Comparison of ENCODE assay signal across 16 cellular contexts in genomic region chr16:31130899-31131298, GRCh38. TPM values are rescaled to one million over a fixed set of nuclear protein-coding genes. Genes with fewer than 3 reads are reported as not detected.
DNase-seq lines count a peak whose midpoint lies in the region; TF ChIP-seq lines count a peak whose summit lies in the region.
"Had no signal": no experiment of that assay in that cellular context is flagged by ENCODE, and none has a peak within 500 bp of the region (broad histone marks: within the 10 kb centered on the region; RNA-seq: fewer than 3 reads in every experiment).

No MANE protein-coding gene starts in this region.

- peaks cover 18% of the 10 kb centered on the region for H3K36me3 Mint-ChIP-seq in progenitor cell of endocrine pancreas (ENCODE audit: insufficient read depth)

- H3K4me2 ChIP-seq in PC-9 (peak overlapping the region; percentile 61), MM.1S (ENCODE audit: low read depth, low read length) (no peak overlapping the region)

- H3K27ac ChIP-seq in PC-9: peak overlapping the region; percentile 91
- H3K27ac ChIP-seq in iPS-20b (ENCODE audit: low read length): no peak overlapping the region
- H3K27ac ChIP-seq in substantia nigra (ENCODE audit: low read depth, low read length, poor library complexity, severe bottlenecking): no peak overlapping the region
- H3K27ac ChIP-seq in coronary artery: peak overlapping the region in 1 of 2 donors; percentile 85
- no peak overlapping the region for H3K27ac ChIP-seq in MM.1S (ENCODE audit: low read length)

- POLR2A ChIA-PET in PC-9 (lab: Charles Lee; ENCODE audit: unreplicated experiment): interaction anchor here (0.6 to 1.8 kb wide), 8 partner anchors 10 to 330 kb away, joined by 3 to 22 read pairs (median 6); partner anchors contain the start of genes FUS and KAT8

- DNase-seq in DMS53 treated with DMSO at 0.1 percent for 48 hours (lab: John Stamatoyannopoulos, UW; ENCODE audit: unreplicated experiment) (peak; percentile 84), PC-9 (peak; percentile 94 to 98), progenitor cell of endocrine pancreas (ENCODE audit: low spot score, unreplicated experiment) (peak; percentile 53), substantia nigra (lab: John Stamatoyannopoulos, UW) (no peak), coronary artery (ENCODE audit: low spot score) (no peak), MM.1S (no peak)
- DNase-seq in activated CD8-positive, alpha-beta memory T cell treated with anti-CD3 and anti-CD28 coated beads, Interleukin-2, amount 50 U/mL, for 4 hours: no peak
- DNase-seq: activated T-cell treated with anti-CD3 and anti-CD28 coated beads for 4 hours; amniotic stem cell; effector memory CD8-positive, alpha-beta T cell; naive B cell had no signal

- H3K4me3 ChIP-seq in PC-9 (no peak overlapping the region), iPS-20b (ENCODE audit: low read length) (no peak overlapping the region), coronary artery (no peak overlapping the region), MM.1S (ENCODE audit: low read length) (no peak overlapping the region)

- H3K79me2 ChIP-seq in PC-9 (ENCODE audit: low read depth) (peaks cover 12% of the 10 kb centered on the region), MM.1S (ENCODE audit: low read length) (no peaks in the 10 kb centered on the region)

- H2AFZ ChIP-seq in PC-9 (no peak overlapping the region), MM.1S (ENCODE audit: low read length) (no peak overlapping the region)

- intact Hi-C loops in PC-9 (cut with micrococcal nuclease; ENCODE audit: unreplicated experiment): loop anchor here (1.0 to 2.0 kb wide), 3 partner anchors 8 to 19 kb away; partner anchors contain the start of genes KAT8 and PRSS36

- H3K9ac ChIP-seq in iPS-20b (ENCODE audit: low read depth, low read length) (peak overlapping the region; percentile 58), MM.1S (ENCODE audit: low read length) (no peak overlapping the region)

- TF ChIP-seq CTCF in PC-9 (conservative IDR thresholded peaks at IDR 0.05) (no peak), progenitor cell of endocrine pancreas (IDR thresholded peaks at IDR 0.05; ENCODE audit: unreplicated experiment) (no peak), coronary artery (IDR thresholded peaks at IDR 0.05) (no peak), MM.1S (IDR thresholded peaks at IDR 0.05; ENCODE audit: low read length) (no peak)

- H3K9me2 ChIP-seq in PC-9 (ENCODE audit: insufficient read depth): no peaks in the 10 kb centered on the region
- H3K9me2 ChIP-seq in MM.1S (replicated peaks; ENCODE audit: insufficient read depth, low read length): no peaks in the 10 kb centered on the region

- CTCF ChIA-PET in PC-9 (lab: Charles Lee): interaction anchor here (0.5 to 2.0 kb wide), 4 partner anchors 12 to 313 kb away, joined by 3 to 32 read pairs (median 5); partner anchors contain the start of gene SETD1A

- H3K9me3 Mint-ChIP-seq in progenitor cell of endocrine pancreas (ENCODE audit: low read depth): no peaks in the 10 kb centered on the region
- H3K9me3 Mint-ChIP-seq: effector memory CD8-positive, alpha-beta T cell; naive B cell had no signal

- H3K9me3 ChIP-seq in PC-9 (ENCODE audit: insufficient read depth, low read depth) (no peaks in the 10 kb centered on the region), iPS-20b (ENCODE audit: insufficient read depth, low read depth, low read length) (no peaks in the 10 kb centered on the region), MM.1S (replicated peaks; ENCODE audit: insufficient read depth, low read length) (no peaks in the 10 kb centered on the region)

- peak overlapping the region; percentile 44 for H3K4me3 Mint-ChIP-seq in progenitor cell of endocrine pancreas (ENCODE audit: low read depth)
- H3K4me3 Mint-ChIP-seq: effector memory CD8-positive, alpha-beta T cell had no signal

- H3K36me3 ChIP-seq in PC-9 (ENCODE audit: low read depth) (no peaks in the 10 kb centered on the region; the same call in 1 of the 2 replicates), iPS-20b (ENCODE audit: insufficient read depth, low read depth, low read length) (peaks cover 40% of the 10 kb centered on the region), MM.1S (replicated peaks; ENCODE audit: insufficient read depth, low read length) (no peaks in the 10 kb centered on the region)

- H3K27ac Mint-ChIP-seq in progenitor cell of endocrine pancreas: peak overlapping the region; percentile 98
- H3K27ac Mint-ChIP-seq: effector memory CD8-positive, alpha-beta T cell; naive B cell had no signal

- no TSS peak for BruUV-seq in PC-9 (replicated peaks; lab: Mats Ljungman, UMichigan)

- H4K20me1 ChIP-seq in PC-9 (ENCODE audit: insufficient read depth) (no peaks in the 10 kb centered on the region), MM.1S (ENCODE audit: insufficient read depth, low read length) (no peaks in the 10 kb centered on the region)

- H3K4me1 ChIP-seq in PC-9 (replicated peaks; ENCODE audit: insufficient read depth) (peaks cover 70% of the 10 kb centered on the region), iPS-20b (ENCODE audit: insufficient read depth, low read length) (peaks cover 25% of the 10 kb centered on the region), MM.1S (ENCODE audit: low read length) (no peaks in the 10 kb centered on the region)

- H3K27me3 Mint-ChIP-seq in progenitor cell of endocrine pancreas: no peaks in the 10 kb centered on the region
- H3K27me3 Mint-ChIP-seq: effector memory CD8-positive, alpha-beta T cell; naive B cell had no signal

- H3K27me3 ChIP-seq in PC-9 (ENCODE audit: insufficient read depth, low read depth) (no peaks in the 10 kb centered on the region), iPS-20b (ENCODE audit: insufficient read depth, low read length) (no peaks in the 10 kb centered on the region), MM.1S (replicated peaks; ENCODE audit: insufficient read depth, low read length) (no peaks in the 10 kb centered on the region)

- H3K4me1 Mint-ChIP-seq in progenitor cell of endocrine pancreas (ENCODE audit: low read depth): peaks cover 36% of the 10 kb centered on the region

- H3F3A ChIP-seq in PC-9 (ENCODE audit: insufficient read depth, low read depth) (peaks cover 62% of the 10 kb centered on the region), MM.1S (ENCODE audit: insufficient read depth, low read length) (no peaks in the 10 kb centered on the region)

RNA-seq across cellular contexts. Expression of gene PRSS8, which starts 4.6 kb away (rescaled TPM):
- 147 and 154 TPM in 2 replicates for total RNA-seq in PC-9 (2021)
- 107 and 111 TPM in 2 replicates for total RNA-seq in progenitor cell of endocrine pancreas
- total RNA-seq: G401, M059J, NCI-H460, Right ventricle myocardium superior had no signal

RNA-seq across cellular contexts. Expression of gene KAT8, which starts 13.4 kb away (rescaled TPM):
- total RNA-seq in PC-9 (2021) (81.4 and 84.3 TPM in 2 replicates), progenitor cell of endocrine pancreas (72.4 and 76.1 TPM in 2 replicates)

RNA-seq across cellular contexts. Expression of gene PRSS36, which starts 19.0 kb away (rescaled TPM):
- 4.1 and 6.8 TPM in 2 replicates for total RNA-seq in PC-9 (2021)
- 0.65 and 0.69 TPM in 2 replicates for total RNA-seq in progenitor cell of endocrine pancreas
- total RNA-seq: G401, NCI-H460 had no signal

RNA-seq across cellular contexts. Expression of gene BCKDK, which starts 22.7 kb away (rescaled TPM):
- 41.5 and 66.5 TPM in 2 replicates for total RNA-seq in PC-9 (2021)
- 40.1 and 41.7 TPM in 2 replicates for total RNA-seq in progenitor cell of endocrine pancreas

RNA-seq across cellular contexts. Expression of gene VKORC1, which starts 36.3 kb away (rescaled TPM):
- total RNA-seq in PC-9 (2021) (46.0 and 59.9 TPM in 2 replicates), progenitor cell of endocrine pancreas (51.0 and 54.8 TPM in 2 replicates)

Comparison
In these comparisons a context has a peak if more than half of its experiments do, and no peak if none do; other contexts are left out.
1. DNase-seq: peak in DMS53 treated with DMSO at 0.1 percent for 48 hours (single experiment), PC-9 (2 of 2) and progenitor cell of endocrine pancreas (single experiment); none in activated CD8-positive, alpha-beta memory T cell treated with anti-CD3 and anti-CD28 coated beads, Interleukin-2, amount 50 U/mL, for 4 hours (single experiment), substantia nigra (0 of 49), coronary artery (single experiment) and MM.1S (single experiment).